Comparison of ENCODE assay signal across 20 cellular contexts in the genomic region with DNA sequence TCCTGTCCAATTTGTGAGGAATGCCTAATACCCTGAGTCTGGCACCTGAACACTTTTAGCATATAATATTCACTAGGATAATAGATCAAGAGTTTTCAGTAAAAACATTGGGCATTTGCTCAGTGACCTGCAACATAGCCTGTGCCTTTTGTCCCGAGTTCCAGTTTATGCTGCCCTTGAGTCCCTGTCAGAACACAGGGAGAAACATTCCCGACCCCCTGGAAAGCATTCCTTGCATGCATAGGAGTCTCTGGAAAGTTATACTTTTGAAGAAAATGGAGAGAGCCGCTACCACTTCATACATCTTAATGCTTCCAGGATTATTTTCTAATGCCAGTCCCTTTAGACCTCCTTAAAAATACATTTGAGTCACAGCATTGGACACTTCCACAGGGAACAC.
DNase-seq lines count a peak whose midpoint lies in the region; ATAC-seq, FAIRE-seq and TF ChIP-seq lines count a peak whose summit lies in the region.
"Had no signal": no experiment of that assay in that cellular context is flagged by ENCODE, and none has a peak within 500 bp of the region (broad histone marks: within the 10 kb centered on the region; RNA-seq: fewer than 3 reads in every experiment).

No MANE protein-coding gene starts in this region.

- no peak overlapping the region for H2BK12ac ChIP-seq in H1 (ENCODE audit: low read depth, low read length)

- POLR2A ChIA-PET in H1 (lab: Charles Lee; ENCODE audit: partially characterized antibody), result no interaction called here

- peaks cover 20% of the 10 kb centered on the region for H3K36me3 Mint-ChIP-seq in progenitor cell of endocrine pancreas (ENCODE audit: insufficient read depth)

- no peak overlapping the region for H3K27ac ChIP-seq in H1 (ENCODE audit: low read depth, low read length)
- H3K27ac ChIP-seq: A549, SJSA1 had no signal

- TF ChIP-seq CTCF in H1 (IDR thresholded peaks at IDR 0.05; ENCODE audit: control extremely low read depth in 1 of 3, insufficient read depth in 1 of 3, low read depth in 1 of 3, low read length in 3 of 3) (no peak), progenitor cell of endocrine pancreas (IDR thresholded peaks at IDR 0.05; ENCODE audit: unreplicated experiment) (no peak)

- H3K9ac ChIP-seq in H1 (replicated peaks in 1 of 4; ENCODE audit: extremely low read depth in 1 of 4, low read depth in 3 of 4, low read length in 3 of 4), result no peak overlapping the region

- DNase-seq in H7 (peak; percentile 11), H1 (ENCODE audit: low read depth in 1 of 2, low spot score in 2 of 2) (no peak), kidney glomerular epithelial cell (lab: John Stamatoyannopoulos, UW) (peak; percentile 46), progenitor cell of endocrine pancreas (ENCODE audit: low spot score, unreplicated experiment) (no peak), epidermal melanocyte (ENCODE audit: insufficient read length, low spot score) (no peak)
- DNase-seq: BE2C, DMS79, Kasumi-1, NCI-H1694, NCI-H2081, NCI-H2171 treated with DMSO at 0.1 percent for 48 hours, NCI-H526 treated with DMSO at 0.1 percent for 48 hours had no signal

- no peak overlapping the region for H4K91ac ChIP-seq in H1 (replicated peaks; ENCODE audit: insufficient read length, low read length)

- no peak overlapping the region for H2BK20ac ChIP-seq in H1 (ENCODE audit: low read length)

- no peak overlapping the region for H3K4me2 ChIP-seq in H1 (ENCODE audit: insufficient read depth in 1 of 2, low read depth in 2 of 2, low read length in 2 of 2)
- H3K4me2 ChIP-seq: A549 had no signal

- no peak overlapping the region for H2BK15ac ChIP-seq in H1 (ENCODE audit: low read length)

- no peak overlapping the region for H2AFZ ChIP-seq in H1 (ENCODE audit: low read length)

- no peaks in the 10 kb centered on the region for H3K9me3 ChIP-seq in H1 (ENCODE audit: insufficient read depth in 2 of 2, low read depth in 1 of 2, low read length in 1 of 2)
- H3K9me3 ChIP-seq: A549, BE2C, SJSA1 had no signal

- no peak overlapping the region for H4K8ac ChIP-seq in H1 (ENCODE audit: extremely low read depth, insufficient read depth, low read length)

- no peak overlapping the region for H2BK120ac ChIP-seq in H1 (replicated peaks; ENCODE audit: low read depth, low read length)

- no peaks in the 10 kb centered on the region for H3K79me1 ChIP-seq in H1 (ENCODE audit: low read depth, low read length)

- no peaks in the 10 kb centered on the region for H3K79me2 ChIP-seq in H1 (ENCODE audit: control insufficient read depth in 1 of 2, insufficient read depth in 2 of 2, low read length in 2 of 2)

- TF ChIP-seq RAD21 in H1 (IDR thresholded peaks at IDR 0.05 in 1 of 2, conservative IDR thresholded peaks at IDR 0.05 in 1 of 2; ENCODE audit: low read depth in 2 of 2, low read length in 2 of 2), result no peak

- H3K9me3 Mint-ChIP-seq in progenitor cell of endocrine pancreas (ENCODE audit: low read depth), result no peaks in the 10 kb centered on the region

- H3K23me2 ChIP-seq in H1 (ENCODE audit: low read depth, low read length), result no peaks in the 10 kb centered on the region

- no peak overlapping the region for H3K18ac ChIP-seq in H1 (ENCODE audit: extremely low read depth, low read length)

- H3K36me3 ChIP-seq in H7 (replicated peaks; ENCODE audit: control insufficient read depth, insufficient read depth, low read length) (no peaks in the 10 kb centered on the region), H1 (ENCODE audit: control insufficient read depth in 2 of 4, insufficient read depth in 4 of 4, low read length in 3 of 4) (no peaks in the 10 kb centered on the region)
- H3K36me3 ChIP-seq: BE2C, SJSA1 had no signal

- no peaks in the 10 kb centered on the region; a peak in 2 of 7 replicates for H3K4me1 ChIP-seq in H1 (replicated peaks in 1 of 4; ENCODE audit: control insufficient read depth in 3 of 4, insufficient read depth in 4 of 4, low read length in 3 of 4)
- H3K4me1 ChIP-seq: A549, BE2C, SJSA1 had no signal

- CTCF ChIA-PET in H1 (lab: Charles Lee; ENCODE audit: partially characterized antibody), result interaction anchor here (0.6 to 1.1 kb wide), 2 partner anchors 8 to 47 kb away, joined by 3 read pairs; no protein-coding TSS in a partner anchor

- no peak for TF ChIP-seq EP300 in H1 (IDR thresholded peaks at IDR 0.05; ENCODE audit: borderline replicate concordance in 1 of 2, low read depth in 2 of 2, low read length in 2 of 2)

- H3K23ac ChIP-seq in H1 (ENCODE audit: insufficient read length), result no peak overlapping the region

- no peaks in the 10 kb centered on the region for H3K27me3 Mint-ChIP-seq in progenitor cell of endocrine pancreas

- no peak overlapping the region for H2AK5ac ChIP-seq in H1 (ENCODE audit: low read depth, low read length)

- H3K56ac ChIP-seq in H1 (replicated peaks; ENCODE audit: insufficient read length, low read depth, low read length), result no peak overlapping the region

- no peak for TF ChIP-seq POLR2A in H1 (IDR thresholded peaks at IDR 0.05; ENCODE audit: control extremely low read depth in 1 of 2, low read depth in 2 of 2, low read length in 2 of 2)

- no peak overlapping the region for H2BK5ac ChIP-seq in H1 (ENCODE audit: low read depth, low read length)

- no peak for FAIRE-seq in H1 (lab: Jason Lieb, UNC)
- FAIRE-seq: A549, GM12891, H54 had no signal

- peak overlapping the region; percentile 46 for H3K27ac Mint-ChIP-seq in progenitor cell of endocrine pancreas

- no peak overlapping the region for H3K14ac ChIP-seq in H1 (ENCODE audit: insufficient read length)

- no peak overlapping the region for H3K4me3 Mint-ChIP-seq in progenitor cell of endocrine pancreas (ENCODE audit: low read depth)

- H3K4me3 ChIP-seq in H7 (ENCODE audit: insufficient read depth, low read depth, low read length) (no peak overlapping the region), H1 (ENCODE audit: extremely low read depth in 1 of 4, insufficient read depth in 2 of 4, low read depth in 3 of 4, low read length in 4 of 4) (no peak overlapping the region)
- H3K4me3 ChIP-seq: A549, SJSA1 had no signal

- H3K27me3 ChIP-seq in H7 (ENCODE audit: control insufficient read depth, insufficient read depth, low read length) (no peaks in the 10 kb centered on the region), H1 (replicated peaks in 1 of 4; ENCODE audit: control insufficient read depth in 3 of 4, extremely low read depth in 1 of 4, insufficient read depth in 3 of 4, low read length in 3 of 4) (no peaks in the 10 kb centered on the region)
- H3K27me3 ChIP-seq: BE2C, SJSA1 had no signal

- no peak overlapping the region for H3K4ac ChIP-seq in H1 (replicated peaks; ENCODE audit: insufficient read length, low read depth, low read length)

- WGBS in H1 (ENCODE audit: extremely low coverage in 1 of 2, insufficient coverage in 1 of 2, insufficient read length in 1 of 2, insufficient replicate concordance in 2 of 2, low coverage in 1 of 2, low lambda C conversion rate in 2 of 2, missing lambda C conversion rate in 1 of 2), 2 experiments, result 89% methylated on average over 3 of the region's 3 CpGs; no CpG with 5 or more reads in 1 of the 2 experiments

- H4K20me1 ChIP-seq in H1 (replicated peaks in 1 of 2; ENCODE audit: control insufficient read depth in 1 of 2, insufficient read depth in 2 of 2, low read length in 2 of 2), result no peaks in the 10 kb centered on the region

- H3K4me1 Mint-ChIP-seq in progenitor cell of endocrine pancreas (ENCODE audit: low read depth), result peaks cover 29% of the 10 kb centered on the region

- no peak overlapping the region for H4K5ac ChIP-seq in H1 (ENCODE audit: insufficient read length, low read depth, low read length)

- ATAC-seq in GM19351 (IDR thresholded peaks at IDR 0.05; ENCODE audit: unreplicated experiment) (no peak), esophagus mucosa (no peak), GM18519 (IDR thresholded peaks at IDR 0.05; ENCODE audit: low FRiP score, unreplicated experiment) (no peak)
- ATAC-seq: A549, Right ventricle myocardium inferior had no signal

TF ChIP-seq in H1, 55 proteins besides CTCF, POLR2A, EP300 and RAD21:
- TF ChIP-seq KDM5A (IDR thresholded peaks at IDR 0.05; ENCODE audit: low read length) (no peak), PHF8 (conservative IDR thresholded peaks at IDR 0.05; ENCODE audit: low read depth, low read length) (no peak), HDAC2 (IDR thresholded peaks at IDR 0.05; ENCODE audit: borderline replicate concordance in 1 of 2, low read depth in 2 of 2, low read length in 2 of 2) (no peak), TAF7 (optimal IDR thresholded peaks at IDR 0.05; ENCODE audit: borderline replicate concordance, low read depth, low read length) (no peak), TEAD4 (IDR thresholded peaks at IDR 0.05; ENCODE audit: low read depth, low read length) (peak; percentile 83)

Comparison
In these comparisons a context has a peak if more than half of its experiments do, and no peak if none do; other contexts are left out.
1. DNase-seq: peak in H7 (single experiment) and kidney glomerular epithelial cell (single experiment); none in H1 (0 of 2), progenitor cell of endocrine pancreas (single experiment) and epidermal melanocyte (single experiment).